14 cellular contexts compared by ENCODE assay signal in the genomic region with DNA sequence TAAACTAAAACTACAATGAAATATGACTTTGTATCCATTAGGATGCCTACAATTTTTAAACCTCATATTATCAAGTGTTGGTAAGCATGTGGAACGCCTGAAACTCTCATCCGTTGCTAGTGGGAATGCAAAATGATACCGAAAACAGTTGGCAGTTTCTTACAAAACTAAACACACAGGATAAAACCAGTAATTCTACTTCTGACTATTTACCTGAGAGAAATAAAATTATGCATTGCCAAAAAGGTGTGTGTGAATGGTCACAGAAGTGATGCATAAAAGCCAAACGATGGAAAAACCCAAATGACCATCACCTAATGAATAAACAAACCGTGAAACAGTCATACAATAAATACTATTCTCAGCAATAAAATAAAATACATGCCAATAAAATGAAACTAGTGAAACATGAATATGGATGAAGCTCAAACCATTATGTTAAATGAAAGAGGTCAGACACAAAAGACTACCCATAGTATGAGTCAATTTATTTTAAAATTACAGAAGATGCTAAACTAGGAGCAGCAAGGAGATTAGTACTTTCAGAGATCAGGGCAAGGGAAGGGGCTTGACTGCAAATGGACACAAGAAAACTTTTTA.
"Had no signal": no experiment of that assay in that cellular context is flagged by ENCODE, and none has a peak within 500 bp of the region (broad histone marks: within the 10 kb centered on the region; RNA-seq: fewer than 3 reads in every experiment).

No MANE protein-coding gene starts in this region.

- ATAC-seq: right cardiac atrium had no signal

- H3K27ac Mint-ChIP-seq: activated naive CD4-positive, alpha-beta T cell treated with anti-CD3 and anti-CD28 coated beads, Interleukin-2, amount 50 U/mL, for 24 hours; naive B cell had no signal

- H3K9me3 Mint-ChIP-seq: activated naive CD4-positive, alpha-beta T cell treated with anti-CD3 and anti-CD28 coated beads, Interleukin-2, amount 50 U/mL, for 24 hours; brain; naive B cell had no signal

- H3K27me3 Mint-ChIP-seq: activated naive CD4-positive, alpha-beta T cell treated with anti-CD3 and anti-CD28 coated beads, Interleukin-2, amount 50 U/mL, for 24 hours; brain; naive B cell had no signal

- H3K4me3 Mint-ChIP-seq: activated naive CD4-positive, alpha-beta T cell treated with anti-CD3 and anti-CD28 coated beads, Interleukin-2, amount 50 U/mL, for 24 hours; brain; naive B cell had no signal

- DNase-seq: activated CD4-positive, alpha-beta T cell treated with anti-CD3 and anti-CD28 coated beads, Interleukin-2, amount 50 U/mL, for 1 hour; activated effector memory CD4-positive, alpha-beta T cell treated with Interleukin-2 at 50 U/mL for 16 hours; amygdala; cerebellar nuclear complex; dorsolateral prefrontal cortex; hypothalamus; midbrain; naive B cell; right cardiac atrium; SJCRH30; small intestine; upper lobe of left lung had no signal
